Comparison of ENCODE assay signal across 19 cellular contexts in the genomic region with DNA sequence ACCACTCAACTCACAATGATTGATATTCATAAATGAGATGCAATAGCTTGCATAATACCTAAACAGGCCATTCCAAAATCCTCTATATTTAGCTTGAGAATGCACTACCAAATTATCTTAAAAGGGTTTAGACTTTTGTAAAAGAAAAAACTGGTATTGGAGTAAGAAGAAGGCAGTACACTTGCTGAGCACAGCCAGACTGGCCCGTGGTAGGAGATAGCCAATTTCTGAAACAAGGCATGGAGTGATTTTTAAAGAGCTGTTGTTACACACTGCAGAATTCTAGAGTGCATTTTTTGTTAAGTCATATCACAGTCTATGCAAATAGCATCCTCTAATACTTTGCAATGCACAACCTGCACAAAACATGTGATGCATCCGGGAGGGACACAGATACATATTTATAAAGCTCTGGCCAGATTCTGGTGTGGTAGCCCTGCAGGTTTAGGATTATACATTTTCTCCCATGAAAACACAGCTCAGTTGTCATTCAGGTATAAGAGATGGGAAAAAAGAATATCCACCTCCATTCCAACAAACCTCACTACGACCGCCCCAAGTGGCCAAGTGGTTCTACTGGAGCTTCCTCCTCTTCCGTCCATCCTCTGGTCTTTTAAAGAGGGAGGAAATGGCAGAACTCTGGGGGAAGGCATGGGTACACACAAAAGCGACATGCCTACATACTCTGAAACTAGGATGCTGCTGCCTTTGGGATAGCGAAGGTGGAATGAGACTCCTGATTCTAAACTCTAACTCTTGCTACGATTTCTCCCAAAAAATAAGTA.
"Had no signal": no experiment of that assay in that cellular context is flagged by ENCODE, and none has a peak within 500 bp of the region (broad histone marks: within the 10 kb centered on the region; RNA-seq: fewer than 3 reads in every experiment).

No MANE protein-coding gene starts in this region.

- DNase-seq: activated CD4-positive, alpha-beta T cell treated with anti-CD3 and anti-CD28 coated beads, Interleukin-2, amount 50 U/mL, for 48 hours; activated CD4-positive, CD25-positive, alpha-beta regulatory T cell treated with anti-CD3 and anti-CD28 coated beads, Interleukin-2, amount 50 U/mL, for 72 hours; activated gamma-delta T cell treated with Interleukin-2 at 50 U/mL for 16 hours; central memory CD4-positive, alpha-beta T cell; colonic mucosa; effector CD4-positive, alpha-beta T cell; heart right ventricle; immature natural killer cell; kidney glomerular epithelial cell; mesenchymal stem cell; naive thymus-derived CD4-positive, alpha-beta T cell; stimulated activated CD4-positive, alpha-beta T cell treated with anti-CD3 and anti-CD28 coated beads, Interleukin-12 subunit alpha, Interleukin-12 subunit beta, amount 100 ng/mL, for 4 hours; stimulated activated CD4-positive, alpha-beta T cell treated with anti-CD3 and anti-CD28 coated beads, Interleukin-1b, Interleukin-23, amount 100 ng/mL, for 48 hours; stimulated activated CD8-positive, alpha-beta memory T cell treated with anti-CD3 and anti-CD28 coated beads, Interleukin-4, amount 100 ng/mL, for 48 hours; stimulated activated naive CD4-positive, alpha-beta T cell; uterus had no signal

- H3K4me1 ChIP-seq: colonic mucosa, parathyroid adenoma, uterus had no signal

- H3K4me3 ChIP-seq: colonic mucosa, heart right ventricle, tibial nerve, uterus had no signal

- H2AFZ ChIP-seq: parathyroid adenoma had no signal

- H3K79me2 ChIP-seq: parathyroid adenoma had no signal

- H3K27ac ChIP-seq: colonic mucosa, heart right ventricle, neutrophil, parathyroid adenoma, tibial nerve, uterus had no signal

- H3K9me3 ChIP-seq: colonic mucosa, heart right ventricle, neutrophil, tibial nerve, uterus had no signal

- H3K27me3 ChIP-seq: colonic mucosa, heart right ventricle, neutrophil, tibial nerve, uterus had no signal

- H3K36me3 ChIP-seq: colonic mucosa, neutrophil, uterus had no signal
